In genomic region chr3:32506466-32506865, GRCh38 we compare ENCODE assay signal across 21 cellular contexts. TPM values are rescaled to one million over a fixed set of nuclear protein-coding genes. Genes with fewer than 3 reads are reported as not detected.
DNase-seq lines count a peak whose midpoint lies in the region; ATAC-seq and TF ChIP-seq lines count a peak whose summit lies in the region.
"Had no signal": no experiment of that assay in that cellular context is flagged by ENCODE, and none has a peak within 500 bp of the region (broad histone marks: within the 10 kb centered on the region; RNA-seq: fewer than 3 reads in every experiment).

No MANE protein-coding gene starts in this region.

- CTCF ChIA-PET in WTC11 (lab: Charles Lee): no interaction called here

- H3K9me3 ChIP-seq in BLaER1 treated with 17β-estradiol and CSF1 and Interleukin-3, amounts not matched to agents 10 nM and 100 nM (replicated peaks in 1 of 11): no peaks in the 10 kb centered on the region
- no peaks in the 10 kb centered on the region for H3K9me3 ChIP-seq in T-helper 17 cell (ENCODE audit: control insufficient read depth, low read length, poor library complexity, severe bottlenecking)
- H3K9me3 ChIP-seq: A549, BE2C, HAP-1 had no signal

- H3K9me3 Mint-ChIP-seq in endothelial cell (ENCODE audit: unreplicated experiment): no peaks in the 10 kb centered on the region
- peaks cover 3% of the 10 kb centered on the region; the same call in 1 of the 2 replicates for H3K9me3 Mint-ChIP-seq in WTC11
- H3K9me3 Mint-ChIP-seq: CD4-positive, alpha-beta memory T cell; HFFc6 had no signal

- H4K20me1 ChIP-seq in BLaER1 treated with 17β-estradiol and CSF1 and Interleukin-3, amounts not matched to agents 10 nM and 100 nM: peaks cover 0 to 11% (median 6%) of the 10 kb centered on the region in 11 experiments; a peak in 17 of 22 replicates

- H3K36me3 ChIP-seq in BLaER1 treated with 17β-estradiol and CSF1 and Interleukin-3, amounts not matched to agents 10 nM and 100 nM: no peaks in the 10 kb centered on the region
- H3K36me3 ChIP-seq: BE2C, HAP-1 had no signal

- TF ChIP-seq CTCF in endothelial cell (IDR thresholded peaks at IDR 0.05; ENCODE audit: unreplicated experiment) (no peak), WTC11 (IDR thresholded peaks at IDR 0.05) (no peak)

- H3K9ac ChIP-seq in BLaER1 treated with 17β-estradiol and CSF1 and Interleukin-3, amounts not matched to agents 10 nM and 100 nM: no peak overlapping the region

- ATAC-seq in T-helper 17 cell (no peak), WTC11 (no peak), GM21447 (IDR thresholded peaks at IDR 0.05; ENCODE audit: unreplicated experiment) (no peak)
- ATAC-seq: A549 had no signal

- peak overlapping the region in 8 of 11 experiments; percentile 4 to 36 (median 16); a peak in 9 of 22 replicates for H3K4me2 ChIP-seq in BLaER1 treated with 17β-estradiol and CSF1 and Interleukin-3, amounts not matched to agents 10 nM and 100 nM
- H3K4me2 ChIP-seq: A549 had no signal

- POLR2A ChIA-PET in WTC11 (lab: Charles Lee): interaction anchor here (0.5 kb wide), 1 partner anchor 146 kb away, joined by 3 read pairs; no protein-coding TSS in a partner anchor

- no peaks in the 10 kb centered on the region for H3K27me3 ChIP-seq in BLaER1 treated with 17β-estradiol and CSF1 and Interleukin-3, amounts not matched to agents 10 nM and 100 nM
- H3K27me3 ChIP-seq: BE2C had no signal

- no peaks in the 10 kb centered on the region for H3K27me3 Mint-ChIP-seq in T-helper 17 cell
- peaks cover 8% of the 10 kb centered on the region for H3K27me3 Mint-ChIP-seq in endothelial cell (ENCODE audit: unreplicated experiment)
- H3K27me3 Mint-ChIP-seq in WTC11 (ENCODE audit: low read depth): no peaks in the 10 kb centered on the region
- H3K27me3 Mint-ChIP-seq: CD4-positive, alpha-beta memory T cell had no signal

- DNase-seq in T-helper 17 cell (no peak), endothelial cell (ENCODE audit: low spot score) (no peak), WTC11 (ENCODE audit: low spot score) (no peak), NCI-H187 (lab: John Stamatoyannopoulos, UW) (no peak)
- DNase-seq: 8988T; ACHN; AML-193; BE2C; C1 segment of cervical spinal cord; Calu3; CD4-positive, alpha-beta memory T cell; COR-L47; DMS53; DMS79 treated with DMSO at 0.1 percent for 48 hours; GF-D8; GOT3; HFFc6 had no signal

- peaks cover 7% of the 10 kb centered on the region for H3K36me3 Mint-ChIP-seq in T-helper 17 cell (ENCODE audit: low read depth)
- peaks cover 10% of the 10 kb centered on the region for H3K36me3 Mint-ChIP-seq in endothelial cell (ENCODE audit: low read depth, unreplicated experiment)
- no peaks in the 10 kb centered on the region for H3K36me3 Mint-ChIP-seq in WTC11

- peak overlapping the region; percentile 78 for H3K27ac Mint-ChIP-seq in T-helper 17 cell
- H3K27ac Mint-ChIP-seq in endothelial cell (ENCODE audit: unreplicated experiment): peak overlapping the region; percentile 99
- H3K27ac Mint-ChIP-seq in WTC11: no peak overlapping the region
- H3K27ac Mint-ChIP-seq: CD4-positive, alpha-beta memory T cell; HFFc6 had no signal

- H3K4me3 Mint-ChIP-seq in T-helper 17 cell (no peak overlapping the region), endothelial cell (ENCODE audit: unreplicated experiment) (peak overlapping the region; percentile 16), WTC11 (no peak overlapping the region)
- H3K4me3 Mint-ChIP-seq: CD4-positive, alpha-beta memory T cell; HFFc6 had no signal

- H3K27ac ChIP-seq in BLaER1 treated with 17β-estradiol and CSF1 and Interleukin-3, amounts not matched to agents 10 nM and 100 nM: no peak overlapping the region
- H3K27ac ChIP-seq: A549 had no signal

- H3K4me1 Mint-ChIP-seq in T-helper 17 cell (peaks cover 14% of the 10 kb centered on the region), endothelial cell (ENCODE audit: unreplicated experiment) (peaks cover 35% of the 10 kb centered on the region), WTC11 (peaks cover 21% of the 10 kb centered on the region)

- H3K4me3 ChIP-seq in BLaER1 treated with 17β-estradiol and CSF1 and Interleukin-3, amounts not matched to agents 10 nM and 100 nM: no peak overlapping the region
- H3K4me3 ChIP-seq: A549, HAP-1 had no signal

- H3K4me1 ChIP-seq in BLaER1 treated with 17β-estradiol and CSF1 and Interleukin-3, amounts not matched to agents 10 nM and 100 nM: peaks cover 8 to 55% (median 46%) of the 10 kb centered on the region in 10 experiments
- H3K4me1 ChIP-seq: BE2C had no signal

TF ChIP-seq in WTC11, 78 proteins besides CTCF, POLR2A, EP300 and RAD21:
- TF ChIP-seq, protein P1, sequence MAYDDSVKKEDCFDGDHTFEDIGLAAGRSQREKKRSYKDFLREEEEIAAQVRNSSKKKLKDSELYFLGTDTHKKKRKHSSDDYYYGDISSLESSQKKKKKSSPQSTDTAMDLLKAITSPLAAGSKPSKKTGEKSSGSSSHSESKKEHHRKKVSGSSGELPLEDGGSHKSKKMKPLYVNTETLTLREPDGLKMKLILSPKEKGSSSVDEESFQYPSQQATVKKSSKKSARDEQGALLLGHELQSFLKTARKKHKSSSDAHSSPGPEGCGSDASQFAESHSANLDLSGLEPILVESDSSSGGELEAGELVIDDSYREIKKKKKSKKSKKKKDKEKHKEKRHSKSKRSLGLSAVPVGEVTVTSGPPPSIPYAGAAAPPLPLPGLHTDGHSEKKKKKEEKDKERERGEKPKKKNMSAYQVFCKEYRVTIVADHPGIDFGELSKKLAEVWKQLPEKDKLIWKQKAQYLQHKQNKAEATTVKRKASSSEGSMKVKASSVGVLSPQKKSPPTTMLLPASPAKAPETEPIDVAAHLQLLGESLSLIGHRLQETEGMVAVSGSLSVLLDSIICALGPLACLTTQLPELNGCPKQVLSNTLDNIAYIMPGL (CRISPR knock-in tag; IDR thresholded peaks at IDR 0.05): no peak

RNA-seq across cellular contexts. Expression of gene CMTM6, which starts 3.8 kb away (rescaled TPM):
- total RNA-seq in T-helper 17 cell (10 to 100 TPM; 97.2 to 99.3 TPM), endothelial cell (ENCODE audit: unreplicated experiment) (59.9 TPM), WTC11 (2021) (36.0 to 42.3 TPM (median 39.3 TPM) in 3 replicates)
